In the genomic region with DNA sequence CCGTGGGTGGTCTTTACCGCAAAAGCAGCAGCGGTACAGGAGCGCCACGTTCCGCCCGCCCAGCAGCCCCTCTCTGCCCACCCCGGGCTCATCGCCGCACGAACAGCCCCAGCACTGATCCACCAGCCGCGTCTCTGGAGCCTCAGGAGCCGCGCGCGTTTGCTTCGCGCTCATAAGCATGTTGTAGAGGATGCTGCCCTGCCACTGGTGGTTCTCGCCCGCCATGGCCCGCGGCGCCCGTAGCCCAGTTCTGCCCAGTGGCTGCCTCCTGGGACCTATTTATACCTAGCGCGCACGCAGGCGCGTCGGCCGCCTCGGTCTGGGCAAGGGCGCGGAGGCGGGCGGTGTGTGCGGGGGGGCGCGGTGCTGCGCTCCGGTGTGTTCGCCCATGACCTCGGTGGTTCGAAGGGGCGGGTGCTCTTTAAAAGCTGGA, we compare ENCODE assay signal across 13 cellular contexts. TPM values are rescaled to one million over a fixed set of nuclear protein-coding genes. Genes with fewer than 3 reads are reported as not detected.
DNase-seq lines count a peak whose midpoint lies in the region; ATAC-seq, FAIRE-seq and TF ChIP-seq lines count a peak whose summit lies in the region.
"Had no signal": no experiment of that assay in that cellular context is flagged by ENCODE, and none has a peak within 500 bp of the region (broad histone marks: within the 10 kb centered on the region; RNA-seq: fewer than 3 reads in every experiment).

A gene with protein sequence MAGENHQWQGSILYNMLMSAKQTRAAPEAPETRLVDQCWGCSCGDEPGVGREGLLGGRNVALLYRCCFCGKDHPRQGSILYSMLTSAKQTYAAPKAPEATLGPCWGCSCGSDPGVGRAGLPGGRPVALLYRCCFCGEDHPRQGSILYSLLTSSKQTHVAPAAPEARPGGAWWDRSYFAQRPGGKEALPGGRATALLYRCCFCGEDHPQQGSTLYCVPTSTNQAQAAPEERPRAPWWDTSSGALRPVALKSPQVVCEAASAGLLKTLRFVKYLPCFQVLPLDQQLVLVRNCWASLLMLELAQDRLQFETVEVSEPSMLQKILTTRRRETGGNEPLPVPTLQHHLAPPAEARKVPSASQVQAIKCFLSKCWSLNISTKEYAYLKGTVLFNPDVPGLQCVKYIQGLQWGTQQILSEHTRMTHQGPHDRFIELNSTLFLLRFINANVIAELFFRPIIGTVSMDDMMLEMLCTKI (minus strand): TSS at position 252 of the 433 bp plus-strand sequence. CDS start 27 bp downstream, at position 225.

- H3K36me3 Mint-ChIP-seq in MCF 10A (ENCODE audit: insufficient read depth, unreplicated experiment), result no peaks in the 10 kb centered on the region
- H3K36me3 Mint-ChIP-seq: activated naive CD8-positive, alpha-beta T cell treated with anti-CD3 and anti-CD28 coated beads, Interleukin-2, amount 10 ng/mL, durations not matched to agents 7 days and 5 days had no signal

- DNase-seq in breast epithelium (ENCODE audit: low spot score in 2 of 2) (no peak), MCF 10A (ENCODE audit: unreplicated experiment) (no peak), ascending aorta (ENCODE audit: low spot score in 2 of 2) (no peak), urothelium cell line (ENCODE audit: low spot score) (peak; percentile 24), HuH-7 (ENCODE audit: low spot score) (no peak), NCI-H226 (no peak)
- DNase-seq: NCI-H1694 treated with DMSO at 0.1 percent for 48 hours had no signal

- no peak within 1 kb of the TSS for H3K4me3 Mint-ChIP-seq in MCF 10A (ENCODE audit: unreplicated experiment)
- H3K4me3 Mint-ChIP-seq: activated naive CD8-positive, alpha-beta T cell treated with anti-CD3 and anti-CD28 coated beads, Interleukin-2, amount 10 ng/mL, durations not matched to agents 7 days and 5 days; T-helper 2 cell treated with Interferon-gamma antibody and Interleukin-4, amounts not matched to agents 5 μg/mL and 100 μg/mL, for 36 hours had no signal

- H3K4me1 ChIP-seq in breast epithelium, result no peaks in the 10 kb centered on the region
- no peaks in the 10 kb centered on the region for H3K4me1 ChIP-seq in ascending aorta
- no peaks in the 10 kb centered on the region for H3K4me1 ChIP-seq in iPS-20b (ENCODE audit: insufficient read depth, low read length)

- CTCF ChIA-PET in MCF 10A (lab: Yijun Ruan, JAX), result no interaction called here

- no peaks in the 10 kb centered on the region for H3K9me3 Mint-ChIP-seq in MCF 10A (ENCODE audit: unreplicated experiment)
- H3K9me3 Mint-ChIP-seq: activated naive CD8-positive, alpha-beta T cell treated with anti-CD3 and anti-CD28 coated beads, Interleukin-2, amount 10 ng/mL, durations not matched to agents 7 days and 5 days; T-helper 2 cell treated with Interferon-gamma antibody and Interleukin-4, amounts not matched to agents 5 μg/mL and 100 μg/mL, for 36 hours had no signal

- intact Hi-C loops in breast epithelium (cut with DNase I; ENCODE audit: low total_unique reads), result no loop called here
- intact Hi-C loops in MCF 10A (cut with micrococcal nuclease), result no loop called here
- intact Hi-C loops in ascending aorta (cut with DNase I), result no loop called here

- H3K27me3 Mint-ChIP-seq in MCF 10A (ENCODE audit: insufficient read depth, unreplicated experiment), result peaks cover 16% of the 10 kb centered on the region

- H3K27ac ChIP-seq in breast epithelium (no peak within 1 kb of the TSS), ascending aorta (no peak within 1 kb of the TSS), iPS-20b (ENCODE audit: low read length) (no peak within 1 kb of the TSS)
- H3K27ac ChIP-seq: C4-2B had no signal

- no peak for FAIRE-seq in urothelium cell line (lab: Jason Lieb, UNC)
- FAIRE-seq: keratinocyte had no signal

- H3K9me3 ChIP-seq in breast epithelium (no peaks in the 10 kb centered on the region), ascending aorta (no peaks in the 10 kb centered on the region), iPS-20b (ENCODE audit: insufficient read depth, low read depth, low read length) (no peaks in the 10 kb centered on the region)

- peak within 1 kb of the TSS; percentile 22 to 59 (median 42) for H3K4me3 ChIP-seq in breast epithelium
- peak within 1 kb of the TSS; percentile 44 to 56 for H3K4me3 ChIP-seq in ascending aorta
- peak within 1 kb of the TSS; percentile 53; the same call in 1 of the 2 replicates for H3K4me3 ChIP-seq in iPS-20b (ENCODE audit: low read length)

- no peak within 1 kb of the TSS for H3K27ac Mint-ChIP-seq in MCF 10A (ENCODE audit: low read depth, unreplicated experiment)
- H3K27ac Mint-ChIP-seq: activated naive CD8-positive, alpha-beta T cell treated with anti-CD3 and anti-CD28 coated beads, Interleukin-2, amount 10 ng/mL, durations not matched to agents 7 days and 5 days; T-helper 2 cell treated with Interferon-gamma antibody and Interleukin-4, amounts not matched to agents 5 μg/mL and 100 μg/mL, for 36 hours had no signal

- H3K4me1 Mint-ChIP-seq in MCF 10A (ENCODE audit: insufficient read depth, unreplicated experiment), result peaks cover 6% of the 10 kb centered on the region
- H3K4me1 Mint-ChIP-seq: activated naive CD8-positive, alpha-beta T cell treated with anti-CD3 and anti-CD28 coated beads, Interleukin-2, amount 10 ng/mL, durations not matched to agents 7 days and 5 days had no signal

- H3K36me3 ChIP-seq in breast epithelium (no peaks in the 10 kb centered on the region), ascending aorta (no peaks in the 10 kb centered on the region), iPS-20b (ENCODE audit: insufficient read depth, low read depth, low read length) (no peaks in the 10 kb centered on the region)

- TF ChIP-seq CTCF in breast epithelium (IDR thresholded peaks at IDR 0.05) (no peak), MCF 10A (IDR thresholded peaks at IDR 0.05; ENCODE audit: unreplicated experiment) (no peak), ascending aorta (IDR thresholded peaks at IDR 0.05) (no peak)

- peaks cover 3 to 36% of the 10 kb centered on the region in 2 donors for H3K27me3 ChIP-seq in breast epithelium
- H3K27me3 ChIP-seq in ascending aorta, result no peaks in the 10 kb centered on the region
- H3K27me3 ChIP-seq in iPS-20b (ENCODE audit: insufficient read depth, low read length), result peaks cover 47% of the 10 kb centered on the region

- H3K9ac ChIP-seq in iPS-20b (ENCODE audit: low read depth, low read length), result no peak within 1 kb of the TSS

- TF ChIP-seq POLR2A in breast epithelium (IDR thresholded peaks at IDR 0.05), result no peak

- no peak for ATAC-seq in HG03520 (IDR thresholded peaks at IDR 0.05; ENCODE audit: unreplicated experiment)

- POLR2A ChIA-PET in MCF 10A (lab: Yijun Ruan, JAX), result no interaction called here

- BruUV-seq in MCF 10A (replicated peaks; lab: Mats Ljungman, UMichigan), result no TSS peak

RNA-seq across cellular contexts. Expression of the gene that starts here (rescaled TPM):
- not detected for total RNA-seq in breast epithelium
- not detected in 2 replicates for total RNA-seq in MCF 10A (2022)
- total RNA-seq in ascending aorta, result 0.21 TPM
- total RNA-seq: activated naive CD8-positive, alpha-beta T cell treated with anti-CD3 and anti-CD28 coated beads, Interleukin-2, amount 10 ng/mL, durations not matched to agents 7 days and 5 days had no signal
